ENCODE assay signal across 8 cellular contexts in the genomic region with DNA sequence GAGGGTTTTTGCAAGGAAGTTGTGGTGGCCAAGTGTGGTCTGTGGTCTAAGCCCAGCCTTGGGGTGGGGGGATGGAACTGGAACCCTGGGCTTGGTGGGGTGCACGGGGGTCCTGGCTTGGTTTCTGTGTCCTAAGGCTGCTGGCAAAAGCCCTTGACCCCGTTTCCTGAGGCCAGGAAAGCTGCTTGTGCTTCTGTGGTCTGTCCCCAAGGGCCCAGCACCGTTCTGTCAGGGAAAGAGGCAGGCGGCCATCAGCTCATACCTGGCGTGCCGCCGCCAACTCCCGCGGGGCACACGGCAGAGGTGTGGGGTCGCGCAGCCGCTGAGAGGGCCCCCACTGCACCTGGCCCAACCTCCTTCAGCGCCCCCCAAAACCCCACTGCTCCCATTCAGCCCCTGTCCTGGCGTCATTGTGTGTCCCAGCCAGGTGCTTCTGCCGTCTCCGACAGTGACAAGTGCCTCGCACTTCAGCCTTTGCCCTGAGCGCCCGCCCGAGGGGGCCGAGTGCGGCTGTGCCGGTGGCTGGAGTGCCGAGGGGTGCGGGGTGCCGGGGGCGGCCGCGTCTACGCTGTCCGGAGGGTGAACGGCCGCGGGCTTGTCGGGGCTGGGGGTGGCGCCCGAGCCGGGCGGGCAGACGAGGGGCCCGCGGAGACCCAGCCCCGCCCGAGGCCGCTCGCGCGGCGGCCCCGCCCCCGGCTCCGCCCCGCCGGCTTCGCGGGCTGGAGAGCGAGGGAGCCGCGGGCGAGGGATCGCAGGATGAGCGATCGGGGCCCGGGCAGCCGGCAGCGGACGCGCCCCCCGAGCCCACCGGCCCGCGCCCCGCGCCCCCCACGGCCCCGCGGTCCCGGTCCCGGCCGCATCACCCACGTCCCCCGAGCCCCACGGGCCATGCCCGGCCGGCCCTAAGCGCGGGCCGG. TPM values are rescaled to one million over a fixed set of nuclear protein-coding genes. Genes with fewer than 3 reads are reported as not detected.
DNase-seq lines count a peak whose midpoint lies in the region; ATAC-seq and TF ChIP-seq lines count a peak whose summit lies in the region.

A gene (plus strand): TSS at position 701 of the 917 bp plus-strand sequence. CDS start 282 bp downstream, outside the sequence.

- ATAC-seq in Right ventricle myocardium inferior (peak; percentile 12), GM21737 (IDR thresholded peaks at IDR 0.05; ENCODE audit: unreplicated experiment) (no peak)
- no peak for ATAC-seq in stimulated activated naive CD8-positive, alpha-beta T cell treated with anti-CD3 and anti-CD28 coated beads, Interleukin-15, Interleukin-2, amounts not matched to agents 100 U/mL and 50 U/mL, for 24 hours

- peak within 1 kb of the TSS; percentile 32 for H3K4me3 ChIP-seq in astrocyte of the cerebellum (ENCODE audit: low read depth, low read length)

- in situ Hi-C loops in astrocyte of the cerebellum (cut with HindIII; ENCODE audit: low sequenced_read_pairs): loop anchor here (10.0 kb wide), 1 partner anchor 57 kb away; a partner anchor contains a TSS

- intact Hi-C loops in Right ventricle myocardium inferior (cut with DNase I) (no loop called here), cardiac septum (cut with DNase I) (no loop called here)

- DNase-seq in Right ventricle myocardium inferior (ENCODE audit: missing footprints): no peak
- no peak for DNase-seq in cardiac septum (ENCODE audit: low spot score)
- DNase-seq in RPMI8226: peak; percentile 54
- DNase-seq in astrocyte of the cerebellum (ENCODE audit: low read depth): no peak
- peak; percentile 66 for DNase-seq in islet precursor cell
- peak; percentile 60 for DNase-seq in stimulated activated naive CD8-positive, alpha-beta T cell treated with anti-CD3 and anti-CD28 coated beads, Interleukin-15, Interleukin-2, amounts not matched to agents 100 U/mL and 50 U/mL, for 24 hours
- no peak for DNase-seq in NOMO-1 treated with DMSO at 0.1 percent for 48 hours (lab: John Stamatoyannopoulos, UW; ENCODE audit: unreplicated experiment)

- no peak for TF ChIP-seq CTCF in astrocyte of the cerebellum (IDR thresholded peaks at IDR 0.05; ENCODE audit: low read depth, low read length, missing control alignments)

RNA-seq across cellular contexts. Expression of the gene that starts here (rescaled TPM):
- total RNA-seq in Right ventricle myocardium inferior (not detected), cardiac septum (0.22 TPM)

Comparison
In these comparisons a context has a peak if more than half of its experiments do, and no peak if none do; other contexts are left out.
1. Peak in ATAC-seq in Right ventricle myocardium inferior; RNA of the gene not detected or under 1 TPM.
2. DNase-seq: peak in RPMI8226 (single experiment), islet precursor cell (single experiment) and stimulated activated naive CD8-positive, alpha-beta T cell treated with anti-CD3 and anti-CD28 coated beads, Interleukin-15, Interleukin-2, amounts not matched to agents 100 U/mL and 50 U/mL, for 24 hours (single experiment); none in Right ventricle myocardium inferior (single experiment), cardiac septum (single experiment), astrocyte of the cerebellum (single experiment) and NOMO-1 treated with DMSO at 0.1 percent for 48 hours (single experiment).